Comparison of ENCODE assay signal across 13 cellular contexts in the genomic region with DNA sequence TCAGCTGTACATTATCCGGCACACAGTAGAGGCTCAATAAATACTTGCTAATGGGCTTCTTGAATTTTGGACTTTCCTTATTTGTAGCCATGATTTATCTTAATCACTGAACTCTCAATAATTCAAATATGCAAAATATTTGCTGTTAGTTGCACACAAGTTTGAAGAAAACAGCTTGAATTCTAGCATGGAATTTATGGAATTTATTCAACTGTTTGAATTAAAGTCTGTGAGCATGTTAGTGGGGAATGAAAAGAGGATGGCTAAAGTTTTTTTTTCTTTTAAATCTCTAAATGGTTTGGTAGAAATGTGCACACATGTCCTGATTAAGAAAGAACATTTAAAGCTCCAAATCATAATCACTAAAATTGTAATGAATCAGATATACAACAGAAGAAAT. TPM values are rescaled to one million over a fixed set of nuclear protein-coding genes. Genes with fewer than 3 reads are reported as not detected.
DNase-seq lines count a peak whose midpoint lies in the region; ATAC-seq and TF ChIP-seq lines count a peak whose summit lies in the region.
"Had no signal": no experiment of that assay in that cellular context is flagged by ENCODE, and none has a peak within 500 bp of the region (broad histone marks: within the 10 kb centered on the region; RNA-seq: fewer than 3 reads in every experiment).

No MANE protein-coding gene starts in this region.

- no peak overlapping the region for H3K4me3 Mint-ChIP-seq in activated naive CD4-positive, alpha-beta T cell treated with anti-CD3 and anti-CD28 coated beads for 36 hours
- peak overlapping the region; percentile 25 for H3K4me3 Mint-ChIP-seq in HFFc6
- H3K4me3 Mint-ChIP-seq: CD8-positive, alpha-beta memory T cell had no signal

- H3K27me3 Mint-ChIP-seq in activated naive CD4-positive, alpha-beta T cell treated with anti-CD3 and anti-CD28 coated beads for 36 hours (ENCODE audit: low read depth) = no peaks in the 10 kb centered on the region
- peaks cover 16% of the 10 kb centered on the region for H3K27me3 Mint-ChIP-seq in HFFc6 (ENCODE audit: insufficient read depth)
- H3K27me3 Mint-ChIP-seq: CD8-positive, alpha-beta memory T cell had no signal

- ATAC-seq in activated naive CD4-positive, alpha-beta T cell treated with anti-CD3 and anti-CD28 coated beads, Interleukin-2, amount 50 U/mL, for 72 hours = no peak
- ATAC-seq in GM21576 (IDR thresholded peaks at IDR 0.05; ENCODE audit: unreplicated experiment) (no peak), GM19463 (IDR thresholded peaks at IDR 0.05; ENCODE audit: unreplicated experiment) (no peak), GM18858 (IDR thresholded peaks at IDR 0.05; ENCODE audit: unreplicated experiment) (no peak), GM21447 (IDR thresholded peaks at IDR 0.05; ENCODE audit: unreplicated experiment) (no peak)

- no peak for TF ChIP-seq CTCF in HFFc6 (IDR thresholded peaks at IDR 0.05)

- H3K36me3 Mint-ChIP-seq in activated naive CD4-positive, alpha-beta T cell treated with anti-CD3 and anti-CD28 coated beads for 36 hours (ENCODE audit: low read depth) = peaks cover 8% of the 10 kb centered on the region
- H3K36me3 Mint-ChIP-seq in activated naive CD4-positive, alpha-beta T cell treated with anti-CD3 and anti-CD28 coated beads, Interleukin-2, amount 50 U/mL, for 72 hours = no peaks in the 10 kb centered on the region
- peaks cover 64% of the 10 kb centered on the region for H3K36me3 Mint-ChIP-seq in HFFc6 (ENCODE audit: low read depth)

- H3K4me1 Mint-ChIP-seq in activated naive CD4-positive, alpha-beta T cell treated with anti-CD3 and anti-CD28 coated beads for 36 hours (ENCODE audit: low read depth) = no peaks in the 10 kb centered on the region
- peaks cover 68% of the 10 kb centered on the region for H3K4me1 Mint-ChIP-seq in HFFc6 (ENCODE audit: low read depth)

- CTCF ChIA-PET in activated naive CD4-positive, alpha-beta T cell treated with anti-CD3 and anti-CD28 coated beads for 36 hours (lab: Charles Lee) = interaction anchor here (0.7 kb wide), 2 partner anchors 72 to 260 kb away, joined by 3 read pairs; no protein-coding TSS in a partner anchor

- peak overlapping the region; percentile 26 for H3K27ac Mint-ChIP-seq in activated naive CD4-positive, alpha-beta T cell treated with anti-CD3 and anti-CD28 coated beads for 36 hours
- no peak overlapping the region for H3K27ac Mint-ChIP-seq in activated naive CD4-positive, alpha-beta T cell treated with anti-CD3 and anti-CD28 coated beads, Interleukin-2, amount 50 U/mL, for 72 hours
- peak overlapping the region; percentile 64 for H3K27ac Mint-ChIP-seq in HFFc6

- no peak for DNase-seq in activated naive CD4-positive, alpha-beta T cell treated with anti-CD3 and anti-CD28 coated beads for 36 hours
- no peak for DNase-seq in activated naive CD4-positive, alpha-beta T cell treated with anti-CD3 and anti-CD28 coated beads, Interleukin-2, amount 50 U/mL, for 72 hours (ENCODE audit: low spot score in 2 of 2)
- DNase-seq in HFFc6 = no peak
- DNase-seq in astrocyte of the hippocampus (ENCODE audit: low read depth, low spot score) = peak; percentile 34
- DNase-seq: CD8-positive, alpha-beta memory T cell; KBM-7; NCI-H1105 treated with DMSO at 0.1 percent for 48 hours; NCI-H1694 treated with DMSO at 0.1 percent for 48 hours; Peyer's patch had no signal

- intact Hi-C loops in activated naive CD4-positive, alpha-beta T cell treated with anti-CD3 and anti-CD28 coated beads for 36 hours (cut with micrococcal nuclease) = no loop called here

- no peaks in the 10 kb centered on the region for H3K9me3 Mint-ChIP-seq in activated naive CD4-positive, alpha-beta T cell treated with anti-CD3 and anti-CD28 coated beads for 36 hours
- no peaks in the 10 kb centered on the region for H3K9me3 Mint-ChIP-seq in activated naive CD4-positive, alpha-beta T cell treated with anti-CD3 and anti-CD28 coated beads, Interleukin-2, amount 50 U/mL, for 72 hours
- H3K9me3 Mint-ChIP-seq in HFFc6 = no peaks in the 10 kb centered on the region
- H3K9me3 Mint-ChIP-seq: CD8-positive, alpha-beta memory T cell had no signal

RNA-seq across cellular contexts. Expression of gene SIRT1, which starts 42.5 kb away (rescaled TPM):
- total RNA-seq in activated naive CD4-positive, alpha-beta T cell treated with anti-CD3 and anti-CD28 coated beads for 36 hours = 10 to 100 TPM; 18.7 to 18.8 TPM
- total RNA-seq in activated naive CD4-positive, alpha-beta T cell treated with anti-CD3 and anti-CD28 coated beads, Interleukin-2, amount 50 U/mL, for 72 hours = 10 to 100 TPM; 15.4 to 39.8 TPM
- 10 to 100 TPM in 5 of 6 experiments, 1 to 10 TPM in 1; 9.8 to 12.9 (median 11.7) TPM for total RNA-seq in HFFc6 (2021; fragmentation: NEBNext Ultra II Directional; extraction: Animal tissue kit (Norgen Biotek cat#: 25700))

Comparison
In these comparisons a context has a peak if more than half of its experiments do, and no peak if none do; other contexts are left out.
1. H3K27ac Mint-ChIP-seq: peak in activated naive CD4-positive, alpha-beta T cell treated with anti-CD3 and anti-CD28 coated beads for 36 hours (single experiment) and HFFc6 (single experiment); none in activated naive CD4-positive, alpha-beta T cell treated with anti-CD3 and anti-CD28 coated beads, Interleukin-2, amount 50 U/mL, for 72 hours (0 of 2).